ENCODE assay signal across 18 cellular contexts in genomic region chr6:42674780-42675179, GRCh38. TPM values are rescaled to one million over a fixed set of nuclear protein-coding genes. Genes with fewer than 3 reads are reported as not detected.
DNase-seq lines count a peak whose midpoint lies in the region; ATAC-seq, FAIRE-seq and TF ChIP-seq lines count a peak whose summit lies in the region.
"Had no signal": no experiment of that assay in that cellular context is flagged by ENCODE, and none has a peak within 500 bp of the region (broad histone marks: within the 10 kb centered on the region; RNA-seq: fewer than 3 reads in every experiment).

No MANE protein-coding gene starts in this region.

- DNase-seq in LHCN-M2 (ENCODE audit: low read depth) (peak; percentile 47), RWPE2 (ENCODE audit: low spot score) (no peak), psoas muscle (peak in 1 of 2 donors; percentile 76), frontal cortex (ENCODE audit: low spot score in 2 of 2) (no peak), substantia nigra (lab: John Stamatoyannopoulos, UW) (no peak)
- no peak for DNase-seq in stimulated activated effector memory CD8-positive, alpha-beta T cell treated with anti-CD3 and anti-CD28 coated beads, Interleukin-12 subunit alpha, Interleukin-12 subunit beta, amount 100 ng/mL, for 72 hours (ENCODE audit: low spot score in 2 of 2)
- DNase-seq: Calu3; CD8-positive, alpha-beta T cell; DMS79 treated with DMSO at 0.1 percent for 48 hours; GF-D8 had no signal

- ATAC-seq in RWPE2 (ENCODE audit: low read depth): peak; percentile 12; the same call in 1 of the 3 replicates
- peak; percentile 88 to 97 (median 92) for ATAC-seq in psoas muscle
- ATAC-seq in stimulated activated effector memory CD8-positive, alpha-beta T cell treated with anti-CD3 and anti-CD28 coated beads, Interleukin-12 subunit alpha, Interleukin-12 subunit beta, amount 100 ng/mL, for 72 hours: no peak
- ATAC-seq in activated T-helper 17 cell treated with anti-CD3 and anti-CD28 coated beads, Interleukin-2, amount 50 U/mL, for 72 hours (replicated peaks): no peak
- ATAC-seq: CD8-positive, alpha-beta T cell had no signal

- H3K9me3 ChIP-seq in RWPE2 (ENCODE audit: severe bottlenecking) (no peaks in the 10 kb centered on the region), psoas muscle (no peaks in the 10 kb centered on the region)
- H3K9me3 ChIP-seq: BLaER1 treated with 17β-estradiol and CSF1 and Interleukin-3, amounts not matched to agents 10 nM and 100 nM; HAP-1 had no signal

- no peak for TF ChIP-seq CTCF in RWPE2 (IDR thresholded peaks at IDR 0.05; ENCODE audit: poor library complexity, severe bottlenecking)
- TF ChIP-seq CTCF in psoas muscle (IDR thresholded peaks at IDR 0.05): no peak

- peaks cover 16% of the 10 kb centered on the region for H3K4me1 Mint-ChIP-seq in stimulated activated effector memory CD8-positive, alpha-beta T cell treated with anti-CD3 and anti-CD28 coated beads, Interleukin-12 subunit alpha, Interleukin-12 subunit beta, amount 100 ng/mL, for 72 hours
- peaks cover 9% of the 10 kb centered on the region for H3K4me1 Mint-ChIP-seq in activated T-helper 17 cell treated with anti-CD3 and anti-CD28 coated beads, Interleukin-2, amount 50 U/mL, for 72 hours
- H3K4me1 Mint-ChIP-seq: B cell, IgD-negative memory B cell had no signal

- H3K27me3 Mint-ChIP-seq in activated T-helper 17 cell treated with anti-CD3 and anti-CD28 coated beads, Interleukin-2, amount 50 U/mL, for 72 hours: no peaks in the 10 kb centered on the region
- H3K27me3 Mint-ChIP-seq: B cell, IgD-negative memory B cell had no signal

- H3K27ac ChIP-seq in RWPE2 (ENCODE audit: poor library complexity, severe bottlenecking): no peak overlapping the region
- peak overlapping the region; percentile 71 for H3K27ac ChIP-seq in psoas muscle
- H3K27ac ChIP-seq in substantia nigra (ENCODE audit: low read depth, low read length, poor library complexity, severe bottlenecking): no peak overlapping the region
- H3K27ac ChIP-seq: BLaER1 treated with 17β-estradiol and CSF1 and Interleukin-3, amounts not matched to agents 10 nM and 100 nM had no signal

- no peak overlapping the region for H3K4me3 Mint-ChIP-seq in stimulated activated effector memory CD8-positive, alpha-beta T cell treated with anti-CD3 and anti-CD28 coated beads, Interleukin-12 subunit alpha, Interleukin-12 subunit beta, amount 100 ng/mL, for 72 hours
- no peak overlapping the region for H3K4me3 Mint-ChIP-seq in activated T-helper 17 cell treated with anti-CD3 and anti-CD28 coated beads, Interleukin-2, amount 50 U/mL, for 72 hours
- H3K4me3 Mint-ChIP-seq: B cell; CD8-positive, alpha-beta T cell; IgD-negative memory B cell had no signal

- H3K27me3 ChIP-seq in RWPE2 (ENCODE audit: insufficient read depth, poor library complexity, severe bottlenecking) (no peaks in the 10 kb centered on the region), psoas muscle (ENCODE audit: insufficient read depth in 3 of 3, low read length in 2 of 3) (no peaks in the 10 kb centered on the region)
- H3K27me3 ChIP-seq: BLaER1 treated with 17β-estradiol and CSF1 and Interleukin-3, amounts not matched to agents 10 nM and 100 nM had no signal

- H3K36me3 Mint-ChIP-seq in stimulated activated effector memory CD8-positive, alpha-beta T cell treated with anti-CD3 and anti-CD28 coated beads, Interleukin-12 subunit alpha, Interleukin-12 subunit beta, amount 100 ng/mL, for 72 hours: peaks cover 100% of the 10 kb centered on the region
- H3K36me3 Mint-ChIP-seq in activated T-helper 17 cell treated with anti-CD3 and anti-CD28 coated beads, Interleukin-2, amount 50 U/mL, for 72 hours (ENCODE audit: low read depth): peaks cover 100% of the 10 kb centered on the region

- H3K36me3 ChIP-seq in RWPE2 (ENCODE audit: low read depth) (peaks cover 85% of the 10 kb centered on the region), psoas muscle (ENCODE audit: insufficient read depth in 1 of 2, low read depth in 1 of 2) (peaks cover 5 to 100% of the 10 kb centered on the region in 2 donors)

- H3K4me3 ChIP-seq in RWPE2 (ENCODE audit: severe bottlenecking): no peak overlapping the region
- H3K4me3 ChIP-seq in psoas muscle: peak overlapping the region; percentile 1
- H3K4me3 ChIP-seq: BLaER1 treated with 17β-estradiol and CSF1 and Interleukin-3, amounts not matched to agents 10 nM and 100 nM; HAP-1 had no signal

- intact Hi-C loops in psoas muscle (cut with DNase I): no loop called here

- H3K4me1 ChIP-seq in RWPE2 (ENCODE audit: insufficient read depth, poor library complexity, severe bottlenecking) (peaks cover 11% of the 10 kb centered on the region), psoas muscle (peaks cover 38% of the 10 kb centered on the region)
- H3K4me1 ChIP-seq: BLaER1 treated with 17β-estradiol and CSF1 and Interleukin-3, amounts not matched to agents 10 nM and 100 nM; HAP-1 had no signal

- WGBS in psoas muscle, 3 donors: 37 to 58% (median 40%) methylated on average over 3 of the region's 3 CpGs

- H3K27ac Mint-ChIP-seq in stimulated activated effector memory CD8-positive, alpha-beta T cell treated with anti-CD3 and anti-CD28 coated beads, Interleukin-12 subunit alpha, Interleukin-12 subunit beta, amount 100 ng/mL, for 72 hours: peak overlapping the region; percentile 34
- no peak overlapping the region for H3K27ac Mint-ChIP-seq in activated T-helper 17 cell treated with anti-CD3 and anti-CD28 coated beads, Interleukin-2, amount 50 U/mL, for 72 hours
- H3K27ac Mint-ChIP-seq: B cell; CD8-positive, alpha-beta T cell had no signal

- no peak for FAIRE-seq in frontal cortex (lab: Jason Lieb, UNC)
- FAIRE-seq: H1, HTR-8/SVneo had no signal

- H3K9me3 Mint-ChIP-seq in stimulated activated effector memory CD8-positive, alpha-beta T cell treated with anti-CD3 and anti-CD28 coated beads, Interleukin-12 subunit alpha, Interleukin-12 subunit beta, amount 100 ng/mL, for 72 hours: no peaks in the 10 kb centered on the region
- H3K9me3 Mint-ChIP-seq in activated T-helper 17 cell treated with anti-CD3 and anti-CD28 coated beads, Interleukin-2, amount 50 U/mL, for 72 hours: no peaks in the 10 kb centered on the region
- H3K9me3 Mint-ChIP-seq: CD8-positive, alpha-beta T cell; IgD-negative memory B cell had no signal

RNA-seq across cellular contexts. Expression of gene PRPH2, which starts 47.6 kb away (rescaled TPM):
- 2.1 and 2.6 TPM in 2 replicates for total RNA-seq in LHCN-M2 (2014; rRNA removed)
- 3.4 TPM for polyA plus RNA-seq in LHCN-M2 (2012)
- 1 to 10 TPM; 1.8 to 4.9 (median 3.1) TPM for total RNA-seq in psoas muscle
- 1 to 10 TPM in 1 of 3 donors, under 1 TPM in 2; 0.13 to 2.8 (median 0.66) TPM for polyA plus RNA-seq in psoas muscle
- 6.1 TPM for total RNA-seq in frontal cortex
- total RNA-seq in activated T-helper 17 cell treated with anti-CD3 and anti-CD28 coated beads, Interleukin-2, amount 50 U/mL, for 72 hours: not detected
- total RNA-seq: A172; Calu3; CD8-positive, alpha-beta T cell had no signal
- polyA plus RNA-seq: IgD-negative memory B cell had no signal

Comparison
In these comparisons a context has a peak if more than half of its experiments do, and no peak if none do; other contexts are left out.
1. ATAC-seq: peak in RWPE2 (single experiment) and psoas muscle (4 of 4); none in stimulated activated effector memory CD8-positive, alpha-beta T cell treated with anti-CD3 and anti-CD28 coated beads, Interleukin-12 subunit alpha, Interleukin-12 subunit beta, amount 100 ng/mL, for 72 hours (single experiment) and activated T-helper 17 cell treated with anti-CD3 and anti-CD28 coated beads, Interleukin-2, amount 50 U/mL, for 72 hours (single experiment).